ENCODE assay signal across 1 cellular context in the genomic region with DNA sequence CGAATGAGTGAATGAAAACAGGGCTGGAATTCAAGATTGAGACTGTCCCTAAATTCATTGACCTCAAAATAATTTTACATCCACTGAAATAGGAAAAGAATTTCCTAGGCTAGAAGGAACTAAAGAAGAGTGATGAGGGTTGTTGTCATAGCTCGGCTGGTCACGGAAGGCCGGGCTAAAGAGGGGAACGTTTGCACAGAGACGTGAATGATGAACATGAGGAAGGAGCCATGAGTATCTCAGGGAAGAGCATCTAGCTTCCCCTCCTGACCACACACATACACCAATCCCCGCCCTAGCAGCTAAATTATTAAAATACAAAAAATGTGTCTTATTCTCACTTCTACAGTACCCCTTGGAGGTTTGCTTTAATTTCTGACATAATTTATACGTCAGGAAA.
TF ChIP-seq lines count a peak whose summit lies in the region.

No MANE protein-coding gene starts in this region.

TF ChIP-seq in A549, 52 proteins besides CTCF, POLR2A, EP300 and RAD21:
- TF ChIP-seq, protein P1, sequence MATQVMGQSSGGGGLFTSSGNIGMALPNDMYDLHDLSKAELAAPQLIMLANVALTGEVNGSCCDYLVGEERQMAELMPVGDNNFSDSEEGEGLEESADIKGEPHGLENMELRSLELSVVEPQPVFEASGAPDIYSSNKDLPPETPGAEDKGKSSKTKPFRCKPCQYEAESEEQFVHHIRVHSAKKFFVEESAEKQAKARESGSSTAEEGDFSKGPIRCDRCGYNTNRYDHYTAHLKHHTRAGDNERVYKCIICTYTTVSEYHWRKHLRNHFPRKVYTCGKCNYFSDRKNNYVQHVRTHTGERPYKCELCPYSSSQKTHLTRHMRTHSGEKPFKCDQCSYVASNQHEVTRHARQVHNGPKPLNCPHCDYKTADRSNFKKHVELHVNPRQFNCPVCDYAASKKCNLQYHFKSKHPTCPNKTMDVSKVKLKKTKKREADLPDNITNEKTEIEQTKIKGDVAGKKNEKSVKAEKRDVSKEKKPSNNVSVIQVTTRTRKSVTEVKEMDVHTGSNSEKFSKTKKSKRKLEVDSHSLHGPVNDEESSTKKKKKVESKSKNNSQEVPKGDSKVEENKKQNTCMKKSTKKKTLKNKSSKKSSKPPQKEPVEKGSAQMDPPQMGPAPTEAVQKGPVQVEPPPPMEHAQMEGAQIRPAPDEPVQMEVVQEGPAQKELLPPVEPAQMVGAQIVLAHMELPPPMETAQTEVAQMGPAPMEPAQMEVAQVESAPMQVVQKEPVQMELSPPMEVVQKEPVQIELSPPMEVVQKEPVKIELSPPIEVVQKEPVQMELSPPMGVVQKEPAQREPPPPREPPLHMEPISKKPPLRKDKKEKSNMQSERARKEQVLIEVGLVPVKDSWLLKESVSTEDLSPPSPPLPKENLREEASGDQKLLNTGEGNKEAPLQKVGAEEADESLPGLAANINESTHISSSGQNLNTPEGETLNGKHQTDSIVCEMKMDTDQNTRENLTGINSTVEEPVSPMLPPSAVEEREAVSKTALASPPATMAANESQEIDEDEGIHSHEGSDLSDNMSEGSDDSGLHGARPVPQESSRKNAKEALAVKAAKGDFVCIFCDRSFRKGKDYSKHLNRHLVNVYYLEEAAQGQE (IDR thresholded peaks at IDR 0.05) = no peak
- TF ChIP-seq, protein P2, sequence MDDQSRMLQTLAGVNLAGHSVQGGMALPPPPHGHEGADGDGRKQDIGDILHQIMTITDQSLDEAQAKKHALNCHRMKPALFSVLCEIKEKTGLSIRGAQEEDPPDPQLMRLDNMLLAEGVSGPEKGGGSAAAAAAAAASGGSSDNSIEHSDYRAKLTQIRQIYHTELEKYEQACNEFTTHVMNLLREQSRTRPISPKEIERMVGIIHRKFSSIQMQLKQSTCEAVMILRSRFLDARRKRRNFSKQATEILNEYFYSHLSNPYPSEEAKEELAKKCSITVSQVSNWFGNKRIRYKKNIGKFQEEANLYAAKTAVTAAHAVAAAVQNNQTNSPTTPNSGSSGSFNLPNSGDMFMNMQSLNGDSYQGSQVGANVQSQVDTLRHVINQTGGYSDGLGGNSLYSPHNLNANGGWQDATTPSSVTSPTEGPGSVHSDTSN (IDR thresholded peaks at IDR 0.05) = no peak
- TF ChIP-seq, protein P3, sequence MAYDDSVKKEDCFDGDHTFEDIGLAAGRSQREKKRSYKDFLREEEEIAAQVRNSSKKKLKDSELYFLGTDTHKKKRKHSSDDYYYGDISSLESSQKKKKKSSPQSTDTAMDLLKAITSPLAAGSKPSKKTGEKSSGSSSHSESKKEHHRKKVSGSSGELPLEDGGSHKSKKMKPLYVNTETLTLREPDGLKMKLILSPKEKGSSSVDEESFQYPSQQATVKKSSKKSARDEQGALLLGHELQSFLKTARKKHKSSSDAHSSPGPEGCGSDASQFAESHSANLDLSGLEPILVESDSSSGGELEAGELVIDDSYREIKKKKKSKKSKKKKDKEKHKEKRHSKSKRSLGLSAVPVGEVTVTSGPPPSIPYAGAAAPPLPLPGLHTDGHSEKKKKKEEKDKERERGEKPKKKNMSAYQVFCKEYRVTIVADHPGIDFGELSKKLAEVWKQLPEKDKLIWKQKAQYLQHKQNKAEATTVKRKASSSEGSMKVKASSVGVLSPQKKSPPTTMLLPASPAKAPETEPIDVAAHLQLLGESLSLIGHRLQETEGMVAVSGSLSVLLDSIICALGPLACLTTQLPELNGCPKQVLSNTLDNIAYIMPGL (CRISPR knock-in tag; IDR thresholded peaks at IDR 0.05; ENCODE audit: borderline replicate concordance) = no peak
- TF ChIP-seq ZC3H11A (IDR thresholded peaks at IDR 0.05) (no peak), KDM1A (IDR thresholded peaks at IDR 0.05; ENCODE audit: low read depth) (no peak), MAFK (IDR thresholded peaks at IDR 0.05; ENCODE audit: partially characterized antibody) (no peak), TP53 (CRISPR knock-in tag; IDR thresholded peaks at IDR 0.05) (no peak), CBX8 (IDR thresholded peaks at IDR 0.05) (no peak)
TF ChIP-seq in A549: peak in this region for 0.
